27 cellular contexts compared by ENCODE assay signal in genomic region chrX:63270873-63271272, GRCh38.
"Had no signal": no experiment of that assay in that cellular context is flagged by ENCODE, and none has a peak within 500 bp of the region (broad histone marks: within the 10 kb centered on the region; RNA-seq: fewer than 3 reads in every experiment).

No MANE protein-coding gene starts in this region.

- H3K4me3 ChIP-seq: colonic mucosa, esophagus squamous epithelium, gastrocnemius medialis, heart right ventricle, left lung, lung had no signal

- H3K4me1 ChIP-seq: colonic mucosa, esophagus squamous epithelium, gastrocnemius medialis, heart right ventricle, left lung had no signal

- FAIRE-seq: endometrium, islet of Langerhans, keratinocyte had no signal

- H3K9me3 ChIP-seq: colonic mucosa, esophagus squamous epithelium, gastrocnemius medialis, heart right ventricle, left lung had no signal

- H3K27ac ChIP-seq: colonic mucosa, epithelial cell of prostate, esophagus squamous epithelium, gastrocnemius medialis, heart right ventricle, left lung had no signal

- ATAC-seq: effector memory CD8-positive, alpha-beta T cell; esophagus mucosa; gastrocnemius medialis; heart right ventricle; left cardiac atrium; left lung; left ventricle myocardium superior; naive thymus-derived CD4-positive, alpha-beta T cell had no signal

- H3K36me3 ChIP-seq: colonic mucosa, esophagus squamous epithelium, gastrocnemius medialis, heart right ventricle, left lung had no signal

- H3K27me3 ChIP-seq: esophagus squamous epithelium, gastrocnemius medialis, left lung had no signal

- DNase-seq: colonic mucosa; cortex of kidney; effector CD8-positive, alpha-beta T cell; effector memory CD8-positive, alpha-beta T cell; endodermal cell; erythroblast; esophagus squamous epithelium; foreskin fibroblast; foreskin melanocyte; gastrocnemius medialis; glutamatergic neuron; head of caudate nucleus; heart right ventricle; hippocampal formation; left cardiac atrium; left lung; left ventricle myocardium superior; mammary epithelial cell; mesendoderm; midbrain; naive thymus-derived CD4-positive, alpha-beta T cell had no signal
